In the genomic region with DNA sequence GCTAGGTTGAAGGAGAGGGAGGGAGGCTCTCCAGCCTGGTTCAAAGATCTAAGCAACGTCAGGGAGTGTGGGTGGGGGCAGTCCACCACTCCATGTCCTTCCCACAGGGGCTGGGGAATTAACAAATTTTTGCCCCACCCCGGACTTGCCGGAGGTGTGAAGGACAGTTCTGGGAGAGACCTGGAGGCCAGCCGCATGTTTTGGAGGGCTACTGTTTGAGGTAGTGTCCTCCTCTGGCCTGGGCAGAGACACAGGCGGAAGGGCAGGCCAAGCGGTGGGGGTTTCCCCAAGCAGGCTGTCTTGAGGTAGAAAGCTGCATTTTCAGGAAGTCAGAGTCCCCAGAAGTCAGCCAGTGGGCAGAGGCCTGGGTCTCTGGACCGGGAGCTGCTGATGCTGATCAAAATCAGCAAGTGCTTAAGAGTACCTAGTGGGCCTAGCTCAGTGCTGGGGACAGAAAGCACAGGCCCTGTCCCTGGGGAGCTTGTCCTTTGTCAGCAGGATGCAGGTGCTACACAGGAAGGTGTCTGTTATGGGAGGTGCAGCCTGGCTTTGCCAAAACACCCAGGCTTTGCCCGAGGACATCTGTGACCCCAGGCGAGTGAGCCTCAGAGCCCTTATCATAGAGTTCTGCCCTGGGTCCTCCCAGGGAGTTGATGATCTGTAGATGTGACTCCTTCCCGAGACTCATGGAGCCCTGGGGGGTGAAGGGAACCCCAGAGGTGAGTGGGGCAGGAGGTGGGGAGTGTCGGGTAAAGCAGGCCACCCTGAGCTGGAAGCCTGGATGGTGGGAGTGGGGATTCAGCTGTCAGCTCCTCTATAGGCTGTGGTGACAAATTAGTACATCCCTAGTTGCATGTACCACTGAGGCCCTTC, we compare ENCODE assay signal across 9 cellular contexts. TPM values are rescaled to one million over a fixed set of nuclear protein-coding genes. Genes with fewer than 3 reads are reported as not detected.
DNase-seq lines count a peak whose midpoint lies in the region; ATAC-seq and TF ChIP-seq lines count a peak whose summit lies in the region.
"Had no signal": no experiment of that assay in that cellular context is flagged by ENCODE, and none has a peak within 500 bp of the region (broad histone marks: within the 10 kb centered on the region; RNA-seq: fewer than 3 reads in every experiment).

No MANE protein-coding gene starts in this region.

- POLR2A ChIA-PET in CD8-positive, alpha-beta memory T cell (lab: Charles Lee): interaction anchor here (1.0 kb wide), 1 partner anchor 18 kb away, joined by 3 read pairs; no protein-coding TSS in a partner anchor

- H3K4me3 Mint-ChIP-seq in CD8-positive, alpha-beta memory T cell: peak overlapping the region in 5 of 7 donors; percentile 22 to 63 (median 59)
- peak overlapping the region; percentile 85 for H3K4me3 Mint-ChIP-seq in activated naive CD8-positive, alpha-beta T cell treated with anti-CD3 and anti-CD28 coated beads for 36 hours
- H3K4me3 Mint-ChIP-seq in stimulated activated naive CD8-positive, alpha-beta T cell treated with anti-CD3 and anti-CD28 coated beads, Interleukin-15, amount 100 ng/mL, for 72 hours: peak overlapping the region; percentile 92 to 93

- H3K27ac Mint-ChIP-seq in CD8-positive, alpha-beta memory T cell: peak overlapping the region; percentile 70 to 97 (median 88)
- H3K27ac Mint-ChIP-seq in activated naive CD8-positive, alpha-beta T cell treated with anti-CD3 and anti-CD28 coated beads for 36 hours: peak overlapping the region; percentile 94
- peak overlapping the region; percentile 96 to 97 for H3K27ac Mint-ChIP-seq in stimulated activated naive CD8-positive, alpha-beta T cell treated with anti-CD3 and anti-CD28 coated beads, Interleukin-15, amount 100 ng/mL, for 72 hours

- ATAC-seq in GM19328 (IDR thresholded peaks at IDR 0.05; ENCODE audit: unreplicated experiment) (peak; percentile 38), HG03354 (IDR thresholded peaks at IDR 0.05; ENCODE audit: poor library complexity, severe bottlenecking, unreplicated experiment) (peak; percentile 62)
- ATAC-seq in stimulated activated naive CD8-positive, alpha-beta T cell treated with anti-CD3 and anti-CD28 coated beads, Interleukin-15, amount 100 ng/mL, for 72 hours: peak; percentile 87

- TF ChIP-seq CTCF in suprapubic skin (IDR thresholded peaks at IDR 0.05): no peak

- TF ChIP-seq POLR2A in suprapubic skin (IDR thresholded peaks at IDR 0.05): no peak

- no peaks in the 10 kb centered on the region for H3K9me3 Mint-ChIP-seq in CD8-positive, alpha-beta memory T cell
- no peaks in the 10 kb centered on the region for H3K9me3 Mint-ChIP-seq in activated naive CD8-positive, alpha-beta T cell treated with anti-CD3 and anti-CD28 coated beads for 36 hours
- no peaks in the 10 kb centered on the region for H3K9me3 Mint-ChIP-seq in stimulated activated naive CD8-positive, alpha-beta T cell treated with anti-CD3 and anti-CD28 coated beads, Interleukin-15, amount 100 ng/mL, for 72 hours

- no peak overlapping the region for H3K4me3 ChIP-seq in CD8-positive, alpha-beta memory T cell (ENCODE audit: low read length)
- H3K4me3 ChIP-seq in suprapubic skin: no peak overlapping the region
- H3K4me3 ChIP-seq: cardiac muscle cell had no signal

- 79% methylated on average over 5 of the region's 11 CpGs for WGBS in suprapubic skin

- H3K4me1 ChIP-seq in CD8-positive, alpha-beta memory T cell (ENCODE audit: insufficient read depth, low read length): peaks cover 43% of the 10 kb centered on the region
- peaks cover 51% of the 10 kb centered on the region for H3K4me1 ChIP-seq in suprapubic skin

- peaks cover 0 to 85% (median 2%) of the 10 kb centered on the region in 3 donors for H3K36me3 Mint-ChIP-seq in CD8-positive, alpha-beta memory T cell
- H3K36me3 Mint-ChIP-seq in activated naive CD8-positive, alpha-beta T cell treated with anti-CD3 and anti-CD28 coated beads for 36 hours: peaks cover 49% of the 10 kb centered on the region

- H3K4me1 Mint-ChIP-seq in CD8-positive, alpha-beta memory T cell: peaks cover 40 to 69% (median 40%) of the 10 kb centered on the region in 3 donors
- H3K4me1 Mint-ChIP-seq in activated naive CD8-positive, alpha-beta T cell treated with anti-CD3 and anti-CD28 coated beads for 36 hours: peaks cover 63% of the 10 kb centered on the region
- H3K4me1 Mint-ChIP-seq in stimulated activated naive CD8-positive, alpha-beta T cell treated with anti-CD3 and anti-CD28 coated beads, Interleukin-15, amount 100 ng/mL, for 72 hours: peaks cover 75% of the 10 kb centered on the region

- H3K36me3 ChIP-seq in CD8-positive, alpha-beta memory T cell (ENCODE audit: insufficient read depth, low read length): peaks cover 43% of the 10 kb centered on the region
- H3K36me3 ChIP-seq in suprapubic skin: peaks cover 70% of the 10 kb centered on the region
- H3K36me3 ChIP-seq: cardiac muscle cell had no signal

- CTCF ChIA-PET in CD8-positive, alpha-beta memory T cell (lab: Charles Lee): interaction anchor here (1.0 to 1.2 kb wide), 2 partner anchors 9 to 16 kb away, joined by 3 to 7 read pairs; no protein-coding TSS in a partner anchor

- TF ChIP-seq EP300 in suprapubic skin (IDR thresholded peaks at IDR 0.05): no peak

- H3K9me3 ChIP-seq in CD8-positive, alpha-beta memory T cell (ENCODE audit: low read length): no peaks in the 10 kb centered on the region
- H3K9me3 ChIP-seq in suprapubic skin: no peaks in the 10 kb centered on the region

- DNase-seq in CD8-positive, alpha-beta memory T cell: peak in 3 of 5 donors; percentile 27 to 37 (median 28)
- DNase-seq in activated naive CD8-positive, alpha-beta T cell treated with anti-CD3 and anti-CD28 coated beads for 36 hours: peak; percentile 66
- DNase-seq in stimulated activated naive CD8-positive, alpha-beta T cell treated with anti-CD3 and anti-CD28 coated beads, Interleukin-15, amount 100 ng/mL, for 72 hours: peak; percentile 46 to 61
- DNase-seq in suprapubic skin (ENCODE audit: low spot score in 2 of 2) (no peak), NCI-H526 treated with DMSO at 0.1 percent for 48 hours (lab: John Stamatoyannopoulos, UW) (no peak), NCI-H2227 (lab: John Stamatoyannopoulos, UW; ENCODE audit: unreplicated experiment) (no peak)

- no peaks in the 10 kb centered on the region for H3K27me3 ChIP-seq in CD8-positive, alpha-beta memory T cell (ENCODE audit: insufficient read depth, low read length, poor library complexity, severe bottlenecking)
- no peaks in the 10 kb centered on the region for H3K27me3 ChIP-seq in suprapubic skin
- H3K27me3 ChIP-seq: cardiac muscle cell had no signal

- no peaks in the 10 kb centered on the region for H3K27me3 Mint-ChIP-seq in CD8-positive, alpha-beta memory T cell
- no peaks in the 10 kb centered on the region for H3K27me3 Mint-ChIP-seq in activated naive CD8-positive, alpha-beta T cell treated with anti-CD3 and anti-CD28 coated beads for 36 hours
- no peaks in the 10 kb centered on the region for H3K27me3 Mint-ChIP-seq in stimulated activated naive CD8-positive, alpha-beta T cell treated with anti-CD3 and anti-CD28 coated beads, Interleukin-15, amount 100 ng/mL, for 72 hours

- H3K27ac ChIP-seq in CD8-positive, alpha-beta memory T cell (ENCODE audit: low read depth, low read length): no peak overlapping the region
- no peak overlapping the region for H3K27ac ChIP-seq in suprapubic skin
- H3K27ac ChIP-seq: cardiac muscle cell had no signal

RNA-seq across cellular contexts. Expression of gene JADE2, which starts 18.6 kb away (rescaled TPM):
- total RNA-seq in CD8-positive, alpha-beta memory T cell: 100 to 1,000 TPM; 105 to 107 TPM
- polyA plus RNA-seq in CD8-positive, alpha-beta memory T cell: 47.1 TPM
- 10 to 100 TPM; 80.2 to 80.3 TPM for total RNA-seq in activated naive CD8-positive, alpha-beta T cell treated with anti-CD3 and anti-CD28 coated beads for 36 hours
- total RNA-seq in suprapubic skin: 10 to 100 TPM; 31.4 to 62.1 (median 56.6) TPM

Comparison
In these comparisons a context has a peak if more than half of its experiments do, and no peak if none do; other contexts are left out.
1. DNase-seq: peak in CD8-positive, alpha-beta memory T cell (3 of 5), activated naive CD8-positive, alpha-beta T cell treated with anti-CD3 and anti-CD28 coated beads for 36 hours (single experiment) and stimulated activated naive CD8-positive, alpha-beta T cell treated with anti-CD3 and anti-CD28 coated beads, Interleukin-15, amount 100 ng/mL, for 72 hours (2 of 2); none in suprapubic skin (0 of 2), NCI-H526 treated with DMSO at 0.1 percent for 48 hours (single experiment) and NCI-H2227 (single experiment).
2. Peak in every context shown above with its lines, with median percentiles within 50 percentile points of each other: H3K27ac Mint-ChIP-seq, H3K4me3 Mint-ChIP-seq and ATAC-seq.